ENCODE assay signal across 38 cellular contexts in the genomic region with DNA sequence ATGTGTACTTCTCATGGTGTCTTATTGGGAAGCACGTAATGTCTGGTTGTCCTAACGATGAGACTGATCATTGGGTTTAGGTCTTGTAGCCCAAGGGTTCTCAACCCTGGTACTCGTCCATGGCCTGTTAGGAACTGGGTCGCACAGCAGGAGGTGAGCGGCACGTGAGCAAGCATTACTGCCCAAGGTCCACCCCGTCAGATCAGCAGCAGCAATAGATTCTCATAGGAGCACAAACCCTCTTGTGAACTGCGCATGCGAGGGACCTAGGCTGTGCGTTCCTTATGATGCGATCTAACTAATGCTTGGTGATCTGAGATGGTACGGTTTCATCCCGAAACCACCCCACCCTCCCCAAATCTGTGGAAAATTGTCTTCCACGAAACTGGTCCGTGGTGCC.
"Had no signal": no experiment of that assay in that cellular context is flagged by ENCODE, and none has a peak within 500 bp of the region (broad histone marks: within the 10 kb centered on the region; RNA-seq: fewer than 3 reads in every experiment).

No MANE protein-coding gene starts in this region.

- H3K27me3 ChIP-seq: ascending aorta, cardiac muscle cell had no signal

- H3K4me3 Mint-ChIP-seq: activated CD4-positive, alpha-beta memory T cell treated with anti-CD3 and anti-CD28 coated beads, Interleukin-2, amount 10 ng/mL, durations not matched to agents 7 days and 5 days; activated CD4-positive, alpha-beta T cell treated with anti-CD3 and anti-CD28 coated beads for 36 hours; activated CD4-positive, alpha-beta T cell treated with anti-CD3 and anti-CD28 coated beads, Interleukin-2, amount 10 ng/mL, durations not matched to agents 7 days and 5 days; activated CD8-positive, alpha-beta memory T cell treated with anti-CD3 and anti-CD28 coated beads, Interleukin-2, amount 10 ng/mL, durations not matched to agents 7 days and 5 days; activated CD8-positive, alpha-beta T cell treated with anti-CD3 and anti-CD28 coated beads, Interleukin-2, amount 10 ng/mL, durations not matched to agents 7 days and 5 days; activated naive CD4-positive, alpha-beta T cell treated with anti-CD3 and anti-CD28 coated beads, Interleukin-2, amount 10 ng/mL, durations not matched to agents 7 days and 5 days; activated naive CD4-positive, alpha-beta T cell treated with anti-CD3 and anti-CD28 coated beads, Interleukin-2, amount 50 U/mL, for 24 hours; activated naive CD8-positive, alpha-beta T cell; activated naive CD8-positive, alpha-beta T cell treated with anti-CD3 and anti-CD28 coated beads, Interleukin-2, amount 10 ng/mL, durations not matched to agents 7 days and 5 days; activated naive CD8-positive, alpha-beta T cell treated with anti-CD3 and anti-CD28 coated beads, Interleukin-2, amount 50 U/mL, for 24 hours; activated T-cell treated with anti-CD3 and anti-CD28 coated beads, Interleukin-2, amount 50 U/mL, for 4 hours; brain; central memory CD8-positive, alpha-beta T cell; T-helper 1 cell treated with Interleukin-12 subunit alpha and Interleukin-12 subunit beta and Interleukin-4 antibody, amounts not matched to agents 30 μg/mL and 1 μg/mL, for 36 hours; T-helper 2 cell treated with Interferon-gamma antibody and Interleukin-4, amounts not matched to agents 5 μg/mL and 100 μg/mL, for 36 hours had no signal

- H3K9me3 ChIP-seq: ascending aorta had no signal

- H3K27ac Mint-ChIP-seq: activated CD4-positive, alpha-beta memory T cell treated with anti-CD3 and anti-CD28 coated beads, Interleukin-2, amount 10 ng/mL, durations not matched to agents 7 days and 5 days; activated CD4-positive, alpha-beta T cell treated with anti-CD3 and anti-CD28 coated beads for 36 hours; activated CD4-positive, alpha-beta T cell treated with anti-CD3 and anti-CD28 coated beads, Interleukin-2, amount 10 ng/mL, durations not matched to agents 7 days and 5 days; activated CD8-positive, alpha-beta memory T cell treated with anti-CD3 and anti-CD28 coated beads, Interleukin-2, amount 10 ng/mL, durations not matched to agents 7 days and 5 days; activated CD8-positive, alpha-beta T cell treated with anti-CD3 and anti-CD28 coated beads, Interleukin-2, amount 10 ng/mL, durations not matched to agents 7 days and 5 days; activated naive CD4-positive, alpha-beta T cell treated with anti-CD3 and anti-CD28 coated beads, Interleukin-2, amount 10 ng/mL, durations not matched to agents 7 days and 5 days; activated naive CD4-positive, alpha-beta T cell treated with anti-CD3 and anti-CD28 coated beads, Interleukin-2, amount 50 U/mL, for 24 hours; activated naive CD8-positive, alpha-beta T cell; activated naive CD8-positive, alpha-beta T cell treated with anti-CD3 and anti-CD28 coated beads, Interleukin-2, amount 10 ng/mL, durations not matched to agents 7 days and 5 days; activated naive CD8-positive, alpha-beta T cell treated with anti-CD3 and anti-CD28 coated beads, Interleukin-2, amount 50 U/mL, for 24 hours; activated T-helper 2 cell treated with anti-CD3 and anti-CD28 coated beads, Interferon-gamma antibody, Interleukin-2, Interleukin-4, amounts not matched to agents 10 μg/mL and 5 μg/mL and 100 μg/mL, durations not matched to agents 14 hours and 24 hours and 36 hours; brain; T-helper 1 cell treated with Interleukin-12 subunit alpha and Interleukin-12 subunit beta and Interleukin-4 antibody, amounts not matched to agents 30 μg/mL and 1 μg/mL, for 36 hours; T-helper 2 cell treated with Interferon-gamma antibody and Interleukin-4, amounts not matched to agents 5 μg/mL and 100 μg/mL, for 36 hours had no signal

- DNase-seq: activated CD4-positive, alpha-beta memory T cell treated with anti-CD3 and anti-CD28 coated beads, Interleukin-2, amount 10 ng/mL, durations not matched to agents 7 days and 5 days; activated CD4-positive, alpha-beta T cell treated with anti-CD3 and anti-CD28 coated beads for 1 hour; activated CD4-positive, alpha-beta T cell treated with anti-CD3 and anti-CD28 coated beads for 36 hours; activated CD4-positive, alpha-beta T cell treated with anti-CD3 and anti-CD28 coated beads for 48 hours; activated CD4-positive, alpha-beta T cell treated with anti-CD3 and anti-CD28 coated beads, Interleukin-2, amount 10 ng/mL, durations not matched to agents 7 days and 5 days; activated CD4-positive, alpha-beta T cell treated with anti-CD3 and anti-CD28 coated beads, Interleukin-2, amount 50 U/mL, for 48 hours; activated CD4-positive, CD25-positive, alpha-beta regulatory T cell; activated CD8-positive, alpha-beta memory T cell treated with anti-CD3 and anti-CD28 coated beads for 24 hours; activated CD8-positive, alpha-beta memory T cell treated with anti-CD3 and anti-CD28 coated beads, Interleukin-2, amount 10 ng/mL, durations not matched to agents 7 days and 5 days; activated CD8-positive, alpha-beta memory T cell treated with anti-CD3 and anti-CD28 coated beads, Interleukin-2, amount 50 U/mL, for 48 hours; activated CD8-positive, alpha-beta T cell treated with anti-CD3 and anti-CD28 coated beads, Interleukin-2, amount 10 ng/mL, durations not matched to agents 7 days and 5 days; activated effector memory CD4-positive, alpha-beta T cell treated with Interleukin-2 at 50 U/mL for 16 hours; activated gamma-delta T cell; activated naive CD4-positive, alpha-beta T cell treated with anti-CD3 and anti-CD28 coated beads, Interleukin-2, amount 10 ng/mL, durations not matched to agents 7 days and 5 days; activated naive CD4-positive, alpha-beta T cell treated with Interleukin-2 at 50 U/mL for 16 hours; activated naive CD8-positive, alpha-beta T cell treated with anti-CD3 and anti-CD28 coated beads, Interleukin-2, amount 10 ng/mL, durations not matched to agents 7 days and 5 days; activated naive CD8-positive, alpha-beta T cell treated with anti-CD3 and anti-CD28 coated beads, Interleukin-2, amount 50 U/mL, for 24 hours; activated T-cell treated with anti-CD3 and anti-CD28 coated beads, Interleukin-2, amount 50 U/mL, for 4 hours; amygdala; anterior cingulate cortex; caudate nucleus; cerebellar nuclear complex; T-helper 1 cell; T-helper 2 cell; T-helper 9 cell had no signal

- H3K27ac ChIP-seq: ascending aorta, cardiac muscle cell, VCaP had no signal

- H3K4me1 ChIP-seq: ascending aorta had no signal

- FAIRE-seq: bronchial epithelial cell, TTC549 had no signal

- H3K4me3 ChIP-seq: ascending aorta, cardiac muscle cell had no signal

- H3K9me3 Mint-ChIP-seq: activated CD4-positive, alpha-beta memory T cell treated with anti-CD3 and anti-CD28 coated beads, Interleukin-2, amount 10 ng/mL, durations not matched to agents 7 days and 5 days; activated CD4-positive, alpha-beta T cell treated with anti-CD3 and anti-CD28 coated beads, Interleukin-2, amount 10 ng/mL, durations not matched to agents 7 days and 5 days; activated naive CD4-positive, alpha-beta T cell treated with anti-CD3 and anti-CD28 coated beads, Interleukin-2, amount 10 ng/mL, durations not matched to agents 7 days and 5 days; activated naive CD4-positive, alpha-beta T cell treated with anti-CD3 and anti-CD28 coated beads, Interleukin-2, amount 50 U/mL, for 24 hours; activated naive CD8-positive, alpha-beta T cell treated with anti-CD3 and anti-CD28 coated beads, Interleukin-2, amount 10 ng/mL, durations not matched to agents 7 days and 5 days; activated naive CD8-positive, alpha-beta T cell treated with anti-CD3 and anti-CD28 coated beads, Interleukin-2, amount 50 U/mL, for 24 hours; activated T-cell treated with anti-CD3 and anti-CD28 coated beads, Interleukin-2, amount 50 U/mL, for 4 hours; activated T-helper 2 cell treated with anti-CD3 and anti-CD28 coated beads, Interferon-gamma antibody, Interleukin-2, Interleukin-4, amounts not matched to agents 10 μg/mL and 5 μg/mL and 100 μg/mL, durations not matched to agents 14 hours and 24 hours and 36 hours; central memory CD8-positive, alpha-beta T cell; T-helper 1 cell treated with Interleukin-12 subunit alpha and Interleukin-12 subunit beta and Interleukin-4 antibody, amounts not matched to agents 30 μg/mL and 1 μg/mL, for 36 hours; T-helper 2 cell treated with Interferon-gamma antibody and Interleukin-4, amounts not matched to agents 5 μg/mL and 100 μg/mL, for 36 hours had no signal

- ATAC-seq: activated CD4-positive, alpha-beta T cell treated with anti-CD3 and anti-CD28 coated beads for 36 hours; activated CD4-positive, CD25-positive, alpha-beta regulatory T cell treated with anti-CD3 and anti-CD28 coated beads, Interleukin-2, amount 50 U/mL, for 24 hours; activated CD8-positive, alpha-beta memory T cell treated with anti-CD3 and anti-CD28 coated beads, Interleukin-2, amount 10 ng/mL, durations not matched to agents 7 days and 5 days; activated CD8-positive, alpha-beta T cell treated with anti-CD3 and anti-CD28 coated beads, Interleukin-2, amount 10 ng/mL, durations not matched to agents 7 days and 5 days; activated naive CD8-positive, alpha-beta T cell treated with anti-CD3 and anti-CD28 coated beads, Interleukin-2, amount 50 U/mL, for 24 hours; activated T-cell treated with anti-CD3 and anti-CD28 coated beads, Interleukin-2, amount 50 U/mL, for 4 hours had no signal

- H3K27me3 Mint-ChIP-seq: activated CD4-positive, alpha-beta memory T cell treated with anti-CD3 and anti-CD28 coated beads, Interleukin-2, amount 10 ng/mL, durations not matched to agents 7 days and 5 days; activated CD4-positive, alpha-beta T cell treated with anti-CD3 and anti-CD28 coated beads for 36 hours; activated CD4-positive, alpha-beta T cell treated with anti-CD3 and anti-CD28 coated beads, Interleukin-2, amount 10 ng/mL, durations not matched to agents 7 days and 5 days; activated CD8-positive, alpha-beta memory T cell treated with anti-CD3 and anti-CD28 coated beads, Interleukin-2, amount 10 ng/mL, durations not matched to agents 7 days and 5 days; activated naive CD4-positive, alpha-beta T cell treated with anti-CD3 and anti-CD28 coated beads, Interleukin-2, amount 10 ng/mL, durations not matched to agents 7 days and 5 days; activated naive CD4-positive, alpha-beta T cell treated with anti-CD3 and anti-CD28 coated beads, Interleukin-2, amount 50 U/mL, for 24 hours; activated naive CD8-positive, alpha-beta T cell; activated naive CD8-positive, alpha-beta T cell treated with anti-CD3 and anti-CD28 coated beads, Interleukin-2, amount 10 ng/mL, durations not matched to agents 7 days and 5 days; activated naive CD8-positive, alpha-beta T cell treated with anti-CD3 and anti-CD28 coated beads, Interleukin-2, amount 50 U/mL, for 24 hours; central memory CD8-positive, alpha-beta T cell had no signal
